In the genomic region with DNA sequence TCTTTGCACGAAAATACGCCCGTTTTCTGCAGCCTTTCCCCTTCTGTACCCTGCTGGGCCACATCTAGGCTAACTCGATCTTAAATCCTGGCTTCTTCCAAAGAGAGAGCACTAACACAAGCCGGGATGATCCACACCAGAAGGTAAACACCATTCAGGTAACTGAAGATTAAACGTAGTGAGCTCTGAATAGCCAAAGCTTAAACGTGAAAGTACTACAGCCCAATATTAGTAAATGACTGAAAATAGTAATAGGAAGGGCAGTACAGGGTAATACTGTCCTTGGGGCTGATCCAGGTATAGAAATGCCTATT, we compare ENCODE assay signal across 1 cellular context.
TF ChIP-seq lines count a peak whose summit lies in the region.

No MANE protein-coding gene starts in this region.

TF ChIP-seq in IMR-90, 13 proteins besides CTCF, POLR2A, EP300 and RAD21:
- TF ChIP-seq, protein P1, sequence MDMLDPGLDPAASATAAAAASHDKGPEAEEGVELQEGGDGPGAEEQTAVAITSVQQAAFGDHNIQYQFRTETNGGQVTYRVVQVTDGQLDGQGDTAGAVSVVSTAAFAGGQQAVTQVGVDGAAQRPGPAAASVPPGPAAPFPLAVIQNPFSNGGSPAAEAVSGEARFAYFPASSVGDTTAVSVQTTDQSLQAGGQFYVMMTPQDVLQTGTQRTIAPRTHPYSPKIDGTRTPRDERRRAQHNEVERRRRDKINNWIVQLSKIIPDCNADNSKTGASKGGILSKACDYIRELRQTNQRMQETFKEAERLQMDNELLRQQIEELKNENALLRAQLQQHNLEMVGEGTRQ (IDR thresholded peaks at IDR 0.05; ENCODE audit: low read depth, low read length), result no peak
- TF ChIP-seq BHLHE40 (IDR thresholded peaks at IDR 0.05; ENCODE audit: low read depth, low read length) (no peak), CHD1 (IDR thresholded peaks at IDR 0.05; ENCODE audit: low read depth, low read length) (no peak), MAZ (IDR thresholded peaks at IDR 0.05; ENCODE audit: borderline replicate concordance, low read depth, low read length) (no peak), FOS (IDR thresholded peaks at IDR 0.05; ENCODE audit: low read depth, low read length) (no peak), MXI1 (IDR thresholded peaks at IDR 0.05; ENCODE audit: borderline replicate concordance, low read depth, low read length) (no peak), CEBPB (IDR thresholded peaks at IDR 0.05; ENCODE audit: low read depth, low read length) (no peak), SMC3 (IDR thresholded peaks at IDR 0.05; ENCODE audit: low read depth, low read length) (no peak), RFX5 (IDR thresholded peaks at IDR 0.05; ENCODE audit: low read depth, low read length) (no peak), NFE2L2 (IDR thresholded peaks at IDR 0.05; ENCODE audit: low read depth, low read length) (no peak)
- TF ChIP-seq, protein P2, sequence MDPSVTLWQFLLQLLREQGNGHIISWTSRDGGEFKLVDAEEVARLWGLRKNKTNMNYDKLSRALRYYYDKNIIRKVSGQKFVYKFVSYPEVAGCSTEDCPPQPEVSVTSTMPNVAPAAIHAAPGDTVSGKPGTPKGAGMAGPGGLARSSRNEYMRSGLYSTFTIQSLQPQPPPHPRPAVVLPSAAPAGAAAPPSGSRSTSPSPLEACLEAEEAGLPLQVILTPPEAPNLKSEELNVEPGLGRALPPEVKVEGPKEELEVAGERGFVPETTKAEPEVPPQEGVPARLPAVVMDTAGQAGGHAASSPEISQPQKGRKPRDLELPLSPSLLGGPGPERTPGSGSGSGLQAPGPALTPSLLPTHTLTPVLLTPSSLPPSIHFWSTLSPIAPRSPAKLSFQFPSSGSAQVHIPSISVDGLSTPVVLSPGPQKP (IDR thresholded peaks at IDR 0.05; ENCODE audit: borderline replicate concordance, low read depth, low read length), result no peak
